Comparison of ENCODE assay signal across 8 cellular contexts in genomic region chr19:47243364-47243775, GRCh38. TPM values are rescaled to one million over a fixed set of nuclear protein-coding genes. Genes with fewer than 3 reads are reported as not detected.
A peak's percentile ranks its signal among the peaks of the same experiment; 100 is the strongest.
DNase-seq lines count a peak whose midpoint lies in the region; ATAC-seq, FAIRE-seq and TF ChIP-seq lines count a peak whose summit lies in the region.

No MANE protein-coding gene starts in this region.

- H3K4me3 ChIP-seq in PC-9, result peak overlapping the region; percentile 71
- H3K4me3 ChIP-seq in epithelial cell of esophagus (ENCODE audit: low read length), result peak overlapping the region; percentile 45

- H3F3A ChIP-seq in PC-9 (ENCODE audit: insufficient read depth, low read depth), result peaks cover 44% of the 10 kb centered on the region

- POLR2A ChIA-PET in PC-9 (lab: Charles Lee; ENCODE audit: unreplicated experiment), result no interaction called here

- H3K9me2 ChIP-seq in PC-9 (ENCODE audit: insufficient read depth), result no peaks in the 10 kb centered on the region

- no peaks in the 10 kb centered on the region for H3K9me3 ChIP-seq in ES-I3 (ENCODE audit: control insufficient read depth, insufficient read depth, low read length)
- H3K9me3 ChIP-seq in PC-9 (ENCODE audit: insufficient read depth, low read depth), result no peaks in the 10 kb centered on the region

- no peaks in the 10 kb centered on the region for H3K36me3 Mint-ChIP-seq in progenitor cell of endocrine pancreas (ENCODE audit: insufficient read depth)

- no peak for ATAC-seq in GM18498 (IDR thresholded peaks at IDR 0.05; ENCODE audit: unreplicated experiment)

- H3K36me3 ChIP-seq in ES-I3 (ENCODE audit: insufficient read depth, low read length), result no peaks in the 10 kb centered on the region
- no peaks in the 10 kb centered on the region for H3K36me3 ChIP-seq in PC-9 (ENCODE audit: low read depth)

- no TSS peak for BruUV-seq in PC-9 (replicated peaks; lab: Mats Ljungman, UMichigan)

- H3K27ac Mint-ChIP-seq in progenitor cell of endocrine pancreas, result peak overlapping the region; percentile 84

- intact Hi-C loops in PC-9 (cut with micrococcal nuclease; ENCODE audit: unreplicated experiment), result loop anchor here (5.0 kb wide), 1 partner anchor 231 kb away; no protein-coding TSS in a partner anchor

- peak overlapping the region; percentile 87 for H3K27ac ChIP-seq in PC-9

- no peaks in the 10 kb centered on the region for H3K9me3 Mint-ChIP-seq in progenitor cell of endocrine pancreas (ENCODE audit: low read depth)

- H3K4me1 ChIP-seq in ES-I3 (ENCODE audit: insufficient read depth, low read length) (peaks cover 18% of the 10 kb centered on the region), PC-9 (replicated peaks; ENCODE audit: insufficient read depth) (peaks cover 26% of the 10 kb centered on the region)

- no peak overlapping the region for H2AFZ ChIP-seq in PC-9

- DNase-seq in PC-9 (no peak), epithelial cell of esophagus (ENCODE audit: low read depth) (no peak), progenitor cell of endocrine pancreas (ENCODE audit: low spot score, unreplicated experiment) (no peak), nucleus accumbens (lab: John Stamatoyannopoulos, UW) (no peak), HTR-8/SVneo (ENCODE audit: insufficient read length, low spot score) (no peak), GM13976 (ENCODE audit: low spot score) (no peak)

- H3K27me3 ChIP-seq in PC-9 (ENCODE audit: insufficient read depth, low read depth), result no peaks in the 10 kb centered on the region

- H3K4me2 ChIP-seq in PC-9, result peak overlapping the region; percentile 90

- peaks cover 18% of the 10 kb centered on the region for H3K27me3 Mint-ChIP-seq in progenitor cell of endocrine pancreas

- peak overlapping the region; percentile 58 for H3K4me3 Mint-ChIP-seq in progenitor cell of endocrine pancreas (ENCODE audit: low read depth)

- H4K20me1 ChIP-seq in PC-9 (ENCODE audit: insufficient read depth), result no peaks in the 10 kb centered on the region

- CTCF ChIA-PET in PC-9 (lab: Charles Lee), result interaction anchor here (1.5 kb wide), 1 partner anchor 11 kb away, joined by 5 read pairs; no protein-coding TSS in a partner anchor

- in situ Hi-C loops in GM13976 (cut with MboI; ENCODE audit: low sequenced_read_pairs, unreplicated experiment), result loop anchor here (5.0 kb wide), 1 partner anchor 91 kb away; no protein-coding TSS in a partner anchor

- H3K4me1 Mint-ChIP-seq in progenitor cell of endocrine pancreas (ENCODE audit: low read depth), result peaks cover 9% of the 10 kb centered on the region

- FAIRE-seq in HTR-8/SVneo (lab: Jason Lieb, UNC), result no peak

- H3K9ac ChIP-seq in ES-I3 (ENCODE audit: low read depth, low read length), result peak overlapping the region; percentile 36

- TF ChIP-seq CTCF in PC-9 (conservative IDR thresholded peaks at IDR 0.05) (no peak), epithelial cell of esophagus (IDR thresholded peaks at IDR 0.05; ENCODE audit: insufficient read depth, low read depth, low read length, missing control alignments) (no peak), progenitor cell of endocrine pancreas (IDR thresholded peaks at IDR 0.05; ENCODE audit: unreplicated experiment) (no peak), GM13976 (IDR thresholded peaks at IDR 0.05; ENCODE audit: borderline replicate concordance, control extremely low read depth, extremely low read depth, insufficient read depth, missing control alignments) (no peak)

- H3K79me2 ChIP-seq in PC-9 (ENCODE audit: low read depth), result no peaks in the 10 kb centered on the region

RNA-seq across cellular contexts. Expression of gene BBC3, which starts 12.4 kb away (rescaled TPM):
- total RNA-seq in PC-9 (2021), result 18.3 and 18.8 TPM in 2 replicates
- 18.3 and 23.5 TPM in 2 replicates for total RNA-seq in progenitor cell of endocrine pancreas

RNA-seq across cellular contexts. Expression of gene CCDC9, which starts 13.0 kb away (rescaled TPM):
- 34.7 and 37.0 TPM in 2 replicates for total RNA-seq in PC-9 (2021)
- 34.4 and 36.1 TPM in 2 replicates for total RNA-seq in progenitor cell of endocrine pancreas

RNA-seq across cellular contexts. Expression of gene INAFM1, which starts 31.3 kb away (rescaled TPM):
- total RNA-seq in PC-9 (2021), result 13.5 and 21.3 TPM in 2 replicates
- total RNA-seq in progenitor cell of endocrine pancreas, result 9.1 and 11.8 TPM in 2 replicates
